In the genomic region with DNA sequence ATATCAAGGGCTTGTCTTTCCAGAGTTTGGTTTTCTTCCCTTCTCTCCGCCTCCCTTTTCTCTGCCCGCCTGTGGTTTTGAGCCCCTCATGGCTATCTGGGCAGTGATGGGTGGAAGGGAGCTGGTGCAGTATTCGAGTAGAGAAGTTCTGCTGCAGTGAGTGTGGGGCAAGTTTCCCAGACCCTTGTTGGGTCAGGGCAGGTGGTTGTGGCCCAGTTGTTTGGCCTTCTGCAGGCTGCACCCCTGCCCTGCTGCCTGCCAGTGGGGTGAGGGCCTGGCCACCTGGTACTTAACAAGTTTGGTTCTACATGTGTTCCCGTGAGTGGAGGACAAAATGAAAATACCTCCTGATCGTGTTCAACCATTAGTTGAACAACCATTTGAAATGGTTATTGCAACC, we compare ENCODE assay signal across 13 cellular contexts.
"Had no signal": no experiment of that assay in that cellular context is flagged by ENCODE, and none has a peak within 500 bp of the region (broad histone marks: within the 10 kb centered on the region; RNA-seq: fewer than 3 reads in every experiment).

No MANE protein-coding gene starts in this region.

- H3K36me3 ChIP-seq: heart left ventricle, left ventricle myocardium inferior, transverse colon had no signal

- H3K4me3 ChIP-seq: heart left ventricle, left ventricle myocardium inferior, transverse colon had no signal

- H3K27me3 Mint-ChIP-seq: activated naive CD4-positive, alpha-beta T cell treated with anti-CD3 and anti-CD28 coated beads, Interleukin-2, amount 50 U/mL, for 24 hours had no signal

- H3K9me3 Mint-ChIP-seq: activated naive CD4-positive, alpha-beta T cell treated with anti-CD3 and anti-CD28 coated beads, Interleukin-2, amount 50 U/mL, for 24 hours had no signal

- H3K27me3 ChIP-seq: brain microvascular endothelial cell, heart left ventricle, transverse colon had no signal

- DNase-seq: activated CD4-positive, alpha-beta T cell treated with anti-CD3 and anti-CD28 coated beads for 4 hours; activated CD8-positive, alpha-beta memory T cell treated with anti-CD3 and anti-CD28 coated beads for 24 hours; activated effector memory CD4-positive, alpha-beta T cell treated with Interleukin-2 at 50 U/mL for 16 hours; brain microvascular endothelial cell; foreskin melanocyte; heart left ventricle; islet precursor cell; left ventricle myocardium inferior; mesenchymal stem cell; stimulated activated CD4-positive, alpha-beta T cell treated with anti-CD3 and anti-CD28 coated beads, Interleukin-4, amount 100 ng/mL, for 24 hours; T-helper 9 cell; transverse colon had no signal

- ATAC-seq: heart left ventricle had no signal

- H3K4me1 ChIP-seq: left ventricle myocardium inferior had no signal

- H3K27ac ChIP-seq: brain microvascular endothelial cell, left ventricle myocardium inferior had no signal

- H3K9me3 ChIP-seq: heart left ventricle, left ventricle myocardium inferior, transverse colon had no signal

- H3K4me3 Mint-ChIP-seq: activated naive CD4-positive, alpha-beta T cell treated with anti-CD3 and anti-CD28 coated beads, Interleukin-2, amount 50 U/mL, for 24 hours had no signal
